Comparison of ENCODE assay signal across 18 cellular contexts in the genomic region with DNA sequence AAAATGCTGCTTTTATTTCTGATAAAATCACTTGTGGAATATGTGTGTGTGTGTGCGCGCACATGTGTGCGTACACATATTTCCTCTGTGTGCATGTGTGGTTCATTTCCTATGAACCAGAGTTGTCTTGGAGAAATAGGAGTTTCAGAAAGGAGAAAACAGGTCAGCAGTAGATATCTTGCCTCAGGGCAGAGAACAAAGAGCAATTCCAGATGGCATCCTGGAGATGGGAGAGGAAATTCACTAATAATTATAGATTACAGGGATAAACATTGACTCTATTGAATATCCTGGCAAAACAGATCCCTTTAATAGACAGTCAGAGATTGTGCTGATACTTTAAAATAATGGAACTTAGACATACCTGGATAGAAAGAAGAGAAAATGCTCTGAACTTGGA.
DNase-seq lines count a peak whose midpoint lies in the region; ATAC-seq and TF ChIP-seq lines count a peak whose summit lies in the region.
"Had no signal": no experiment of that assay in that cellular context is flagged by ENCODE, and none has a peak within 500 bp of the region (broad histone marks: within the 10 kb centered on the region; RNA-seq: fewer than 3 reads in every experiment).

No MANE protein-coding gene starts in this region.

- H3K36me3 Mint-ChIP-seq in neural progenitor cell, result no peaks in the 10 kb centered on the region
- H3K36me3 Mint-ChIP-seq: CD14-positive monocyte had no signal

- H3K27me3 ChIP-seq in neural progenitor cell, result no peaks in the 10 kb centered on the region
- no peaks in the 10 kb centered on the region for H3K27me3 ChIP-seq in aorta (ENCODE audit: control insufficient read depth in 1 of 2, insufficient read depth in 2 of 2, low read length in 1 of 2)

- H3K27me3 Mint-ChIP-seq in neural progenitor cell (ENCODE audit: insufficient read depth, low read depth), result peaks cover 2% of the 10 kb centered on the region

- peaks cover 18% of the 10 kb centered on the region for H3K4me1 Mint-ChIP-seq in neural progenitor cell
- H3K4me1 Mint-ChIP-seq: CD14-positive monocyte had no signal

- H4K20me1 ChIP-seq in neural progenitor cell (ENCODE audit: low read depth), result no peaks in the 10 kb centered on the region

- TF ChIP-seq CTCF in neural progenitor cell (IDR thresholded peaks at IDR 0.05), result no peak

- H3K4me2 ChIP-seq in neural progenitor cell, result peak overlapping the region; percentile 71

- DNase-seq in NCI-H1092 treated with DMSO at 0.1 percent for 48 hours (lab: John Stamatoyannopoulos, UW), result peak; percentile 1
- DNase-seq in NCI-H1092 (lab: John Stamatoyannopoulos, UW), result no peak
- peak; percentile 26 for DNase-seq in NCI-H2227 (lab: John Stamatoyannopoulos, UW; ENCODE audit: unreplicated experiment)
- peak; percentile 46 for DNase-seq in SK-N-DZ (ENCODE audit: low spot score)
- no peak for DNase-seq in neural progenitor cell (ENCODE audit: low spot score)
- no peak for DNase-seq in germinal center (ENCODE audit: low spot score)
- DNase-seq in caudate nucleus (lab: John Stamatoyannopoulos, UW), result no peak
- DNase-seq in aorta, result no peak
- DNase-seq: AML-193, DMS 273 treated with DMSO at 0.1 percent for 48 hours, DND-41, GM23248, HCEC 1CT, KBM-7, NCI-H1436 treated with DMSO at 0.1 percent for 48 hours, NCI-H526 had no signal

- no peaks in the 10 kb centered on the region for H3K79me2 ChIP-seq in neural progenitor cell (ENCODE audit: low read depth)

- intact Hi-C loops in aorta (cut with DNase I), result no loop called here

- H3K27ac ChIP-seq in neural progenitor cell, result no peak overlapping the region
- H3K27ac ChIP-seq in caudate nucleus (ENCODE audit: low read depth, low read length), result no peak overlapping the region
- no peak overlapping the region for H3K27ac ChIP-seq in aorta (ENCODE audit: low read depth in 1 of 2, low read length in 2 of 2)
- H3K27ac ChIP-seq: 22Rv1, GM23248 had no signal

- H3K9me3 ChIP-seq in neural progenitor cell (ENCODE audit: low read depth) (no peaks in the 10 kb centered on the region), aorta (ENCODE audit: control insufficient read depth, low read length) (no peaks in the 10 kb centered on the region)

- H3K9me3 Mint-ChIP-seq in neural progenitor cell, result no peaks in the 10 kb centered on the region

- no peak overlapping the region for H3K4me3 ChIP-seq in neural progenitor cell
- H3K4me3 ChIP-seq in aorta (ENCODE audit: low read length in 2 of 2), result no peak overlapping the region
- H3K4me3 ChIP-seq: GM23248 had no signal

- 93 to 96% methylated on average over 3 of the region's 3 CpGs for WGBS in aorta, 2 donors

- no peak for ATAC-seq in aorta (ENCODE audit: low FRiP score)

- H3K4me1 ChIP-seq in neural progenitor cell (peaks cover 37% of the 10 kb centered on the region), aorta (ENCODE audit: control insufficient read depth in 1 of 2, insufficient read depth in 2 of 2, low read length in 2 of 2) (no peaks in the 10 kb centered on the region)

- H3F3A ChIP-seq in neural progenitor cell (ENCODE audit: low read depth), result peaks cover 9% of the 10 kb centered on the region

- H3K9ac ChIP-seq in neural progenitor cell, result no peak overlapping the region
- H3K9ac ChIP-seq: GM23248 had no signal

- no peak overlapping the region for H3K4me3 Mint-ChIP-seq in neural progenitor cell
- H3K4me3 Mint-ChIP-seq: CD14-positive monocyte had no signal

- H2AFZ ChIP-seq in neural progenitor cell (replicated peaks), result no peak overlapping the region
- H2AFZ ChIP-seq: GM23248 had no signal

- no peaks in the 10 kb centered on the region for H3K36me3 ChIP-seq in neural progenitor cell
- no peaks in the 10 kb centered on the region for H3K36me3 ChIP-seq in aorta (ENCODE audit: control insufficient read depth in 1 of 2, insufficient read depth in 2 of 2, low read length in 1 of 2)

- H3K27ac Mint-ChIP-seq in neural progenitor cell, result peak overlapping the region; percentile 73
- H3K27ac Mint-ChIP-seq: CD14-positive monocyte had no signal

Comparison
In these comparisons a context has a peak if more than half of its experiments do, and no peak if none do; other contexts are left out.
1. DNase-seq: peak in NCI-H1092 treated with DMSO at 0.1 percent for 48 hours (single experiment), NCI-H2227 (single experiment) and SK-N-DZ (single experiment); none in NCI-H1092 (single experiment), neural progenitor cell (single experiment), germinal center (single experiment), caudate nucleus (0 of 61) and aorta (0 of 2).